ENCODE assay signal across 10 cellular contexts in genomic region chr10:26468691-26469090, GRCh38. TPM values are rescaled to one million over a fixed set of nuclear protein-coding genes. Genes with fewer than 3 reads are reported as not detected.
DNase-seq lines count a peak whose midpoint lies in the region; ATAC-seq, FAIRE-seq and TF ChIP-seq lines count a peak whose summit lies in the region.
"Had no signal": no experiment of that assay in that cellular context is flagged by ENCODE, and none has a peak within 500 bp of the region (broad histone marks: within the 10 kb centered on the region; RNA-seq: fewer than 3 reads in every experiment).

No MANE protein-coding gene starts in this region.

- peaks cover 0 to 10% (median 0%) of the 10 kb centered on the region in 11 experiments; a peak in 3 of 22 replicates for H3K9me3 ChIP-seq in BLaER1 treated with 17β-estradiol and CSF1 and Interleukin-3, amounts not matched to agents 10 nM and 100 nM (replicated peaks in 1 of 11)
- no peaks in the 10 kb centered on the region for H3K9me3 ChIP-seq in astrocyte (ENCODE audit: insufficient read depth, low read depth, low read length)

- peaks cover 2% of the 10 kb centered on the region for H3K36me3 Mint-ChIP-seq in astrocyte (ENCODE audit: low read depth, unreplicated experiment)
- no peaks in the 10 kb centered on the region for H3K36me3 Mint-ChIP-seq in mesothelial cell of epicardium

- no peak overlapping the region for H3K9ac ChIP-seq in BLaER1 treated with 17β-estradiol and CSF1 and Interleukin-3, amounts not matched to agents 10 nM and 100 nM
- peak overlapping the region; percentile 31 for H3K9ac ChIP-seq in astrocyte (ENCODE audit: low read length)

- ATAC-seq in GM19397 (IDR thresholded peaks at IDR 0.05; ENCODE audit: unreplicated experiment) (peak; percentile 64), HG03378 (IDR thresholded peaks at IDR 0.05; ENCODE audit: unreplicated experiment) (peak; percentile 64)

- H4K20me1 ChIP-seq in BLaER1 treated with 17β-estradiol and CSF1 and Interleukin-3, amounts not matched to agents 10 nM and 100 nM = peaks cover 99 to 100% (median 100%) of the 10 kb centered on the region in 11 experiments
- no peaks in the 10 kb centered on the region for H4K20me1 ChIP-seq in astrocyte (ENCODE audit: insufficient read depth, low read length)

- no peak for TF ChIP-seq POLR2A in H54 (IDR thresholded peaks at IDR 0.05; ENCODE audit: low read depth, low read length)

- DNase-seq in astrocyte (ENCODE audit: low read depth) = no peak
- DNase-seq in middle frontal gyrus (ENCODE audit: extremely low spot score, low spot score) = no peak
- no peak for DNase-seq in H54 (ENCODE audit: insufficient read length, low spot score)
- no peak for DNase-seq in hippocampal formation (lab: John Stamatoyannopoulos, UW)
- no peak for DNase-seq in mesothelial cell of epicardium (ENCODE audit: low spot score in 2 of 2, unreplicated experiment in 2 of 2)
- DNase-seq: NCI-H1694 treated with DMSO at 0.1 percent for 48 hours had no signal

- no peaks in the 10 kb centered on the region for H3K79me2 ChIP-seq in astrocyte (ENCODE audit: insufficient read depth, low read length)

- H3K27ac Mint-ChIP-seq in astrocyte (ENCODE audit: unreplicated experiment) (peak overlapping the region; percentile 93), mesothelial cell of epicardium (no peak overlapping the region)

- peaks cover 4% of the 10 kb centered on the region for H3K9me3 Mint-ChIP-seq in astrocyte (ENCODE audit: unreplicated experiment)
- no peaks in the 10 kb centered on the region for H3K9me3 Mint-ChIP-seq in mesothelial cell of epicardium

- H3K4me2 ChIP-seq in BLaER1 treated with 17β-estradiol and CSF1 and Interleukin-3, amounts not matched to agents 10 nM and 100 nM = peak overlapping the region; percentile 39 to 73 (median 57)
- peak overlapping the region; percentile 7 for H3K4me2 ChIP-seq in astrocyte (ENCODE audit: low read length)

- H3K27ac ChIP-seq in BLaER1 treated with 17β-estradiol and CSF1 and Interleukin-3, amounts not matched to agents 10 nM and 100 nM = peak overlapping the region in 2 of 11 experiments; percentile 5 to 21; a peak in 1 of 22 replicates
- H3K27ac ChIP-seq in astrocyte (ENCODE audit: low read depth, low read length) = peak overlapping the region; percentile 54

- no peak overlapping the region for H2AFZ ChIP-seq in astrocyte (ENCODE audit: low read depth, low read length)

- H3K27me3 Mint-ChIP-seq in astrocyte (ENCODE audit: low read depth, unreplicated experiment) = no peaks in the 10 kb centered on the region
- H3K27me3 Mint-ChIP-seq in mesothelial cell of epicardium (ENCODE audit: low read depth) = no peaks in the 10 kb centered on the region

- peaks cover 12% of the 10 kb centered on the region for H3K4me1 Mint-ChIP-seq in astrocyte (ENCODE audit: low read depth, unreplicated experiment)
- peaks cover 10% of the 10 kb centered on the region for H3K4me1 Mint-ChIP-seq in mesothelial cell of epicardium

- peaks cover 79 to 100% (median 99%) of the 10 kb centered on the region in 11 experiments for H3K36me3 ChIP-seq in BLaER1 treated with 17β-estradiol and CSF1 and Interleukin-3, amounts not matched to agents 10 nM and 100 nM
- H3K36me3 ChIP-seq in astrocyte (ENCODE audit: insufficient read depth, low read length) = no peaks in the 10 kb centered on the region

- FAIRE-seq in astrocyte (lab: Jason Lieb, UNC) (no peak), H54 (lab: Jason Lieb, UNC) (no peak)
- FAIRE-seq: G401.6 had no signal

- no peaks in the 10 kb centered on the region for H3K27me3 ChIP-seq in BLaER1 treated with 17β-estradiol and CSF1 and Interleukin-3, amounts not matched to agents 10 nM and 100 nM
- no peaks in the 10 kb centered on the region for H3K27me3 ChIP-seq in astrocyte (ENCODE audit: insufficient read depth, low read length)

- no peak for TF ChIP-seq CTCF in astrocyte (IDR thresholded peaks at IDR 0.05; ENCODE audit: insufficient read depth, low read depth, low read length)
- TF ChIP-seq CTCF in mesothelial cell of epicardium (IDR thresholded peaks at IDR 0.05; ENCODE audit: unreplicated experiment) = no peak

- peaks cover 74 to 97% (median 89%) of the 10 kb centered on the region in 10 experiments for H3K4me1 ChIP-seq in BLaER1 treated with 17β-estradiol and CSF1 and Interleukin-3, amounts not matched to agents 10 nM and 100 nM
- H3K4me1 ChIP-seq in astrocyte (ENCODE audit: insufficient read depth, low read length) = peaks cover 11% of the 10 kb centered on the region

- H3K4me3 Mint-ChIP-seq in astrocyte (ENCODE audit: unreplicated experiment) (no peak overlapping the region), mesothelial cell of epicardium (no peak overlapping the region)

- H3K4me3 ChIP-seq in BLaER1 treated with 17β-estradiol and CSF1 and Interleukin-3, amounts not matched to agents 10 nM and 100 nM = no peak overlapping the region
- no peak overlapping the region for H3K4me3 ChIP-seq in astrocyte (ENCODE audit: insufficient read depth, low read depth, low read length)

RNA-seq across cellular contexts. Expression of gene APBB1IP, which starts 30.6 kb away (rescaled TPM):
- 0.23 TPM in 1 of 2 replicates, not detected in the other for total RNA-seq in astrocyte
- total RNA-seq in mesothelial cell of epicardium = 0.20 to 0.22 TPM in 2 of 3 replicates, not detected in the other
